ENCODE assay signal across 1 cellular context in genomic region chr3:153052096-153052460, GRCh38.
A peak's percentile ranks its signal among the peaks of the same experiment; 100 is the strongest.
TF ChIP-seq lines count a peak whose summit lies in the region.

No MANE protein-coding gene starts in this region.

TF ChIP-seq in K562, 482 proteins besides CTCF, POLR2A, EP300 and RAD21 (continued from another document and continues in another):
- TF ChIP-seq BCLAF1 (IDR thresholded peaks at IDR 0.05; ENCODE audit: borderline replicate concordance in 1 of 2, control insufficient read depth in 1 of 2, low read depth in 2 of 2, low read length in 1 of 2) (no peak), ZNF197 (CRISPR knock-in tag; IDR thresholded peaks at IDR 0.05; ENCODE audit: low read depth) (no peak), U2AF1 (optimal IDR thresholded peaks at IDR 0.05; ENCODE audit: low read depth, low read length) (no peak), ZNF695 (CRISPR knock-in tag; IDR thresholded peaks at IDR 0.05) (no peak), MTA2 (IDR thresholded peaks at IDR 0.05; ENCODE audit: low read depth) (no peak), THRB (CRISPR knock-in tag; conservative IDR thresholded peaks at IDR 0.05) (no peak), KDM5B (IDR thresholded peaks at IDR 0.05; ENCODE audit: insufficient replicate concordance, low read depth, low read length) (no peak), ZNF395 (CRISPR knock-in tag; IDR thresholded peaks at IDR 0.05) (peak; percentile 43; the same call in 1 of the 2 replicates), FOS (IDR thresholded peaks at IDR 0.05; ENCODE audit: extremely low read depth, insufficient read length) (peak; percentile 12), ZNF354B (CRISPR knock-in tag; IDR thresholded peaks at IDR 0.05) (no peak), STAT5B (CRISPR knock-in tag; IDR thresholded peaks at IDR 0.05) (no peak), SMAD1 (IDR thresholded peaks at IDR 0.05; ENCODE audit: low read depth, low read length, partially characterized antibody) (no peak), ZFP30 (CRISPR knock-in tag; IDR thresholded peaks at IDR 0.05; ENCODE audit: borderline replicate concordance) (no peak), ATF7 (IDR thresholded peaks at IDR 0.05) (0 out of 2 replicates have a peak, but pooled peaks have one; percentile 5), RNF2 (IDR thresholded peaks at IDR 0.05) (no peak), RB1 (IDR thresholded peaks at IDR 0.05; ENCODE audit: low read depth) (no peak), BCOR (IDR thresholded peaks at IDR 0.05) (no peak), SREBF2 (CRISPR knock-in tag; IDR thresholded peaks at IDR 0.05) (no peak), C11orf30 (IDR thresholded peaks at IDR 0.05; ENCODE audit: low read depth) (peak; percentile 88), ZNF23 (CRISPR knock-in tag; IDR thresholded peaks at IDR 0.05) (no peak), HBP1 (CRISPR knock-in tag; IDR thresholded peaks at IDR 0.05) (no peak), ZNF696 (CRISPR knock-in tag; conservative IDR thresholded peaks at IDR 0.05) (no peak), PHF8 (IDR thresholded peaks at IDR 0.05; ENCODE audit: borderline replicate concordance, low read length) (no peak; the same call in 1 of the 2 replicates), POLR2G (IDR thresholded peaks at IDR 0.05; ENCODE audit: low read depth, low read length) (no peak), FOXK1 (CRISPR knock-in tag; IDR thresholded peaks at IDR 0.05; ENCODE audit: borderline replicate concordance) (no peak), NFYB (IDR thresholded peaks at IDR 0.05; ENCODE audit: extremely low read depth, insufficient read length) (no peak), E2F8 (IDR thresholded peaks at IDR 0.05; ENCODE audit: low read depth, partially characterized antibody) (no peak), MAFK (IDR thresholded peaks at IDR 0.05; ENCODE audit: low read length) (peak; percentile 56; the same call in 1 of the 2 replicates), ZFP1 (CRISPR knock-in tag; IDR thresholded peaks at IDR 0.05) (no peak), ZBTB12 (CRISPR knock-in tag; IDR thresholded peaks at IDR 0.05) (no peak), KDM2B (CRISPR knock-in tag; IDR thresholded peaks at IDR 0.05) (no peak), ZHX1 (conservative IDR thresholded peaks at IDR 0.05; ENCODE audit: low read length) (no peak), MAFG (tag; conservative IDR thresholded peaks at IDR 0.05) (peak; percentile 77), TEAD2 (tag; IDR thresholded peaks at IDR 0.05) (no peak), ATF4 (CRISPR knock-in tag; IDR thresholded peaks at IDR 0.05) (peak; percentile 30; the same call in 1 of the 2 replicates), NFIX (CRISPR knock-in tag; IDR thresholded peaks at IDR 0.05; ENCODE audit: low read depth) (no peak), PHB (CRISPR knock-in tag; IDR thresholded peaks at IDR 0.05) (no peak), TBL1XR1 (IDR thresholded peaks at IDR 0.05; ENCODE audit: low read length in 2 of 2) (peak in 1 of 2 experiments; percentile 81; a peak in 2 of 4 replicates), SLC30A9 (CRISPR knock-in tag; IDR thresholded peaks at IDR 0.05) (no peak), ID3 (CRISPR knock-in tag; IDR thresholded peaks at IDR 0.05) (no peak), ID3 (tag; IDR thresholded peaks at IDR 0.05) (no peak), MLLT1 (IDR thresholded peaks at IDR 0.05) (no peak), NFE2L1 (tag; IDR thresholded peaks at IDR 0.05; ENCODE audit: borderline replicate concordance, low read depth) (no peak; the same call in 1 of the 2 replicates), TFAP4 (CRISPR knock-in tag; IDR thresholded peaks at IDR 0.05; ENCODE audit: borderline replicate concordance) (no peak)
